21 cellular contexts compared by ENCODE assay signal in the genomic region with DNA sequence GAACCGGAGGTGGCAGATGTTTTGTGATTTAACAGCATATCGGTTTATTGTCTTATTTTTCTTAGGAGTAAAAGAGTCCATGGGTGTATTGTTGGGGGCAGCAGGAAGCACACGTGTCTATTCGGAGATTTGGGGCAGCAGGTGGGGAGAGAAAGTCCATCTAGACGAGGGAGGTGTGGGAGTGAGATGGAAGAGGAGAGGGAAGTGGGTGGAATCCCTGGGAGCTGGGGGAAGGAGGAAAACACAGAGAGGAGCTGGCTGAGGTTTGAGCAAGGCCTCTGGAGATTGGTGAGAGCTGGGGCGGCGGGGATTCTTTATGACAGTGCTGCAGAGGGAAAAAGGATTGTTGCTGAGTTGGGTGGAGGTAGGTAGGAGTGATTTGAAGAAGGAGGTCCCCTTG.
A peak's percentile ranks its signal among the peaks of the same experiment; 100 is the strongest.
DNase-seq lines count a peak whose midpoint lies in the region; ATAC-seq and TF ChIP-seq lines count a peak whose summit lies in the region.
"Had no signal": no experiment of that assay in that cellular context is flagged by ENCODE, and none has a peak within 500 bp of the region (broad histone marks: within the 10 kb centered on the region; RNA-seq: fewer than 3 reads in every experiment).

No MANE protein-coding gene starts in this region.

- H3K4me1 ChIP-seq in breast epithelium, result no peaks in the 10 kb centered on the region
- peaks cover 15% of the 10 kb centered on the region for H3K4me1 ChIP-seq in mammary epithelial cell (ENCODE audit: insufficient read depth, low read length)
- H3K4me1 ChIP-seq: transverse colon had no signal

- H3K4me3 ChIP-seq in breast epithelium, result no peak overlapping the region
- no peak overlapping the region for H3K4me3 ChIP-seq in mammary epithelial cell (replicated peaks in 1 of 3; ENCODE audit: insufficient read depth in 1 of 3, low read depth in 2 of 3, low read length in 3 of 3)
- H3K4me3 ChIP-seq in SK-N-MC, result 0 out of 2 replicates have a peak overlapping the region, but pooled peaks have one; percentile 5
- H3K4me3 ChIP-seq: ascending aorta, hepatocyte, lung, transverse colon had no signal

- TF ChIP-seq CTCF in breast epithelium (IDR thresholded peaks at IDR 0.05) (no peak), mammary epithelial cell (conservative IDR thresholded peaks at IDR 0.05 in 1 of 2, IDR thresholded peaks at IDR 0.05 in 1 of 2; ENCODE audit: extremely low read depth in 1 of 2, insufficient read depth in 1 of 2, low read depth in 1 of 2, low read length in 2 of 2) (no peak)

- ATAC-seq in HG02759 (IDR thresholded peaks at IDR 0.05; ENCODE audit: unreplicated experiment) (no peak), GM18873 (IDR thresholded peaks at IDR 0.05; ENCODE audit: low FRiP score, unreplicated experiment) (no peak)

- TF ChIP-seq POLR2A in breast epithelium (IDR thresholded peaks at IDR 0.05), result no peak

- no peaks in the 10 kb centered on the region for H3K36me3 ChIP-seq in breast epithelium
- no peaks in the 10 kb centered on the region for H3K36me3 ChIP-seq in mammary epithelial cell (ENCODE audit: insufficient read depth, low read length)
- no peaks in the 10 kb centered on the region; the same call in 1 of the 2 replicates for H3K36me3 ChIP-seq in SK-N-MC (ENCODE audit: insufficient read depth, low read length)
- H3K36me3 ChIP-seq: ascending aorta, transverse colon, WERI-Rb-1 had no signal

- peaks cover 0 to 4% (median 0%) of the 10 kb centered on the region in 3 donors for H3K36me3 Mint-ChIP-seq in immature natural killer cell

- H2AFZ ChIP-seq in mammary epithelial cell (ENCODE audit: low read depth, low read length), result no peak overlapping the region
- H2AFZ ChIP-seq: hepatocyte had no signal

- BruUV-seq in mammary epithelial cell (replicated peaks; lab: Mats Ljungman, UMichigan), result no TSS peak

- no peaks in the 10 kb centered on the region for H3K9me3 Mint-ChIP-seq in immature natural killer cell
- H3K9me3 Mint-ChIP-seq: activated T-helper 2 cell treated with anti-CD3 and anti-CD28 coated beads, Interferon-gamma antibody, Interleukin-2, Interleukin-4, amounts not matched to agents 10 μg/mL and 5 μg/mL and 100 μg/mL, durations not matched to agents 14 hours and 24 hours and 36 hours; neural crest cell; T-helper 1 cell treated with Interleukin-12 subunit alpha and Interleukin-12 subunit beta and Interleukin-4 antibody, amounts not matched to agents 30 μg/mL and 1 μg/mL, for 36 hours had no signal

- 85% methylated on average over 7 of the region's 7 CpGs for WGBS in mammary epithelial cell (ENCODE audit: low coverage, missing lambda C conversion rate)

- H4K20me1 ChIP-seq in mammary epithelial cell (ENCODE audit: insufficient read depth, low read length), result no peaks in the 10 kb centered on the region

- peak overlapping the region; percentile 14 to 74 (median 52) for H3K27ac Mint-ChIP-seq in immature natural killer cell
- H3K27ac Mint-ChIP-seq: activated T-helper 2 cell treated with anti-CD3 and anti-CD28 coated beads, Interferon-gamma antibody, Interleukin-2, Interleukin-4, amounts not matched to agents 10 μg/mL and 5 μg/mL and 100 μg/mL, durations not matched to agents 14 hours and 24 hours and 36 hours; T-helper 1 cell treated with Interleukin-12 subunit alpha and Interleukin-12 subunit beta and Interleukin-4 antibody, amounts not matched to agents 30 μg/mL and 1 μg/mL, for 36 hours had no signal

- intact Hi-C loops in breast epithelium (cut with DNase I; ENCODE audit: low total_unique reads) (no loop called here), mammary epithelial cell (cut with micrococcal nuclease) (no loop called here)

- H3K4me2 ChIP-seq in mammary epithelial cell (ENCODE audit: insufficient read depth, low read depth, low read length), result no peak overlapping the region
- H3K4me2 ChIP-seq: hepatocyte had no signal

- DNase-seq in breast epithelium (ENCODE audit: low spot score in 2 of 2) (no peak), mammary epithelial cell (no peak), SK-N-MC (ENCODE audit: low read depth, low spot score) (no peak), immature natural killer cell (no peak), amygdala (lab: John Stamatoyannopoulos, UW) (no peak)
- DNase-seq: activated CD8-positive, alpha-beta memory T cell treated with anti-CD3 and anti-CD28 coated beads for 24 hours; Calu3; islet precursor cell; NCI-H1930; SHP77 treated with DMSO at 0.1 percent for 48 hours; transverse colon; WERI-Rb-1 had no signal

- CTCF ChIA-PET in mammary epithelial cell (lab: Charles Lee; ENCODE audit: low non-redundant PET), result no interaction called here

- H3K4me1 Mint-ChIP-seq in immature natural killer cell, result peaks cover 60 to 78% of the 10 kb centered on the region in 2 donors
- H3K4me1 Mint-ChIP-seq: neural crest cell had no signal

- H3K9ac ChIP-seq in mammary epithelial cell (ENCODE audit: insufficient read depth, low read length) (no peak overlapping the region), SK-N-MC (ENCODE audit: insufficient read length) (peak overlapping the region; percentile 63)

- in situ Hi-C loops in mammary epithelial cell (cut with MboI; ENCODE audit: low sequenced_read_pairs in 2 of 2), result no loop called here

- dilution Hi-C loops in mammary epithelial cell (cut with HindIII; ENCODE audit: low sequenced_read_pairs), result no loop called here

- H3K27me3 Mint-ChIP-seq in immature natural killer cell (ENCODE audit: low read depth in 3 of 3), result no peaks in the 10 kb centered on the region

- H3K27ac ChIP-seq in breast epithelium (peak overlapping the region; percentile 29 to 32), mammary epithelial cell (ENCODE audit: insufficient read depth, low read depth, low read length) (no peak overlapping the region), SK-N-MC (peak overlapping the region; percentile 100), temporal lobe (ENCODE audit: low read depth, low read length) (peak overlapping the region; percentile 23)
- H3K27ac ChIP-seq: ascending aorta, hepatocyte, WERI-Rb-1 had no signal

- H3K4me3 Mint-ChIP-seq in immature natural killer cell, result no peak overlapping the region
- H3K4me3 Mint-ChIP-seq: neural crest cell; T-helper 1 cell treated with Interleukin-12 subunit alpha and Interleukin-12 subunit beta and Interleukin-4 antibody, amounts not matched to agents 30 μg/mL and 1 μg/mL, for 36 hours had no signal

- H3K9me3 ChIP-seq in breast epithelium (no peaks in the 10 kb centered on the region), mammary epithelial cell (replicated peaks; ENCODE audit: insufficient read depth, low read length) (no peaks in the 10 kb centered on the region), SK-N-MC (ENCODE audit: low read depth, low read length) (no peaks in the 10 kb centered on the region)
- H3K9me3 ChIP-seq: ascending aorta, transverse colon had no signal

- H3K79me2 ChIP-seq in mammary epithelial cell (ENCODE audit: insufficient read depth, low read length), result no peaks in the 10 kb centered on the region
- H3K79me2 ChIP-seq: hepatocyte had no signal

- H3K27me3 ChIP-seq in breast epithelium (no peaks in the 10 kb centered on the region), mammary epithelial cell (ENCODE audit: insufficient read depth, low read length) (no peaks in the 10 kb centered on the region)
- H3K27me3 ChIP-seq: ascending aorta, hepatocyte, transverse colon had no signal
